8 cellular contexts compared by ENCODE assay signal in the genomic region with DNA sequence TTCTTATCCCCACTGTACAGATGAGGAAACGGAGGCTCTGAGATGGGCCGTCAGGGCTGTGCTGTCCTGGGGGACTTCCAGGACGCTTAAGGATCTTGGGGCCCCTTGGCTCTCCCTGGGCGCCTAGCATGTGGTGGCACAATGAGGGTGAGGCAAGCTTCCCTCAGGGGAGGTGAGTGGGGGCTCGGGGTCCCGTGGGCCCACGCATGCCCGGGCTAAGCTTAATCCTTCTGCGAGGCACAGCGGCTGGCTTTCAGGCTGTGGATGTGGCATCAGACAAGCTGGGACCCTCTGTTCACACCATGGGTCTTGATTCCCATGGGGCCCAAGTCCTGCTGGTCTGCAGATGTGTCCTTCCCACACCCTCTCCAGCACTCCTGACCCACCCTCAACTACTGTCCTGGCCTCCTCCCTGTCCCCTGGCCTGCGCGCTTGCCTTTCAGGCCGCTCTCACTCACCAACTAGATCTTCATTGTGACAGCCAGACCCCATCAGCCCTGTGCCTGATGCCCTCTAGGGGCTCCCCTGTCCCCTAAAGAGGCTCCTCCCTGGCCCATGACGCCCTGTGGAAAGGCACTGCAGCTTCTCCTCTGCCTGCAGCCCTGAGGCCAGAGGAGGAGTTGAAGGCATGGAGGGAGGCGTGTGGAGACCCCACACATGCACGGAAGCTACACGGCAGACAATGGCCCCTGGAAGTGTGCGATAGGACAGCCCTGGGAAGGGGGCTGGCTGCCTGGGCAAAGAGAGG. TPM values are rescaled to one million over a fixed set of nuclear protein-coding genes. Genes with fewer than 3 reads are reported as not detected.
DNase-seq lines count a peak whose midpoint lies in the region; ATAC-seq and TF ChIP-seq lines count a peak whose summit lies in the region.

No MANE protein-coding gene starts in this region.

- intact Hi-C loops in right cardiac atrium (cut with DNase I) (no loop called here), left lung (cut with DNase I) (no loop called here)

- H3K4me3 Mint-ChIP-seq in WTC11 = no peak overlapping the region

- peak overlapping the region; percentile 88 for H3K27ac Mint-ChIP-seq in WTC11

- H3K27me3 ChIP-seq in right atrium auricular region (no peaks in the 10 kb centered on the region), right cardiac atrium (ENCODE audit: control insufficient read depth, insufficient read depth) (no peaks in the 10 kb centered on the region), left lung (no peaks in the 10 kb centered on the region), tibial nerve (no peaks in the 10 kb centered on the region)

- TF ChIP-seq CTCF in right atrium auricular region (IDR thresholded peaks at IDR 0.05) (no peak), WTC11 (IDR thresholded peaks at IDR 0.05) (no peak), left lung (IDR thresholded peaks at IDR 0.05) (no peak), tibial nerve (IDR thresholded peaks at IDR 0.05) (no peak)

- 91% methylated on average over 18 of the region's 18 CpGs for WGBS in right cardiac atrium
- 92% methylated on average over 18 of the region's 18 CpGs for WGBS in tibial nerve, 2 donors

- no peak for ATAC-seq in right cardiac atrium
- peak; percentile 82 for ATAC-seq in WTC11
- ATAC-seq in GM19324 (IDR thresholded peaks at IDR 0.05; ENCODE audit: low FRiP score, unreplicated experiment) = no peak
- no peak for ATAC-seq in left lung

- H3K4me3 ChIP-seq in right atrium auricular region (no peak overlapping the region), right cardiac atrium (ENCODE audit: low read length) (no peak overlapping the region), left lung (no peak overlapping the region), tibial nerve (no peak overlapping the region)

- H3K9me3 ChIP-seq in right atrium auricular region (no peaks in the 10 kb centered on the region), right cardiac atrium (ENCODE audit: control insufficient read depth, low read length) (no peaks in the 10 kb centered on the region), left lung (no peaks in the 10 kb centered on the region), tibial nerve (no peaks in the 10 kb centered on the region)

- no peak for TF ChIP-seq EP300 in tibial nerve (IDR thresholded peaks at IDR 0.05)

- H3K4me1 ChIP-seq in right atrium auricular region (peaks cover 0 to 72% of the 10 kb centered on the region in 2 donors), right cardiac atrium (ENCODE audit: control insufficient read depth, insufficient read depth, low read length) (peaks cover 31% of the 10 kb centered on the region), left lung (peaks cover 27 to 53% of the 10 kb centered on the region in 2 donors), tibial nerve (peaks cover 0 to 73% (median 39%) of the 10 kb centered on the region in 4 donors)

- POLR2A ChIA-PET in WTC11 (lab: Charles Lee) = interaction anchor here (1.4 kb wide), 1 partner anchor 14 kb away, joined by 4 read pairs; no protein-coding TSS in a partner anchor

- H3K9me3 Mint-ChIP-seq in WTC11 = no peaks in the 10 kb centered on the region

- H3K4me1 Mint-ChIP-seq in WTC11 = peaks cover 11% of the 10 kb centered on the region

- H3K27ac ChIP-seq in right atrium auricular region (peak overlapping the region; percentile 78 to 82), right cardiac atrium (ENCODE audit: low read length) (no peak overlapping the region), left lung (no peak overlapping the region), tibial nerve (peak overlapping the region in 2 of 4 donors; percentile 91 to 93)

- CTCF ChIA-PET in WTC11 (lab: Charles Lee) = interaction anchor here (0.6 to 7.0 kb wide), 14 partner anchors 9 to 175 kb away, joined by 3 to 58 read pairs (median 6); a partner anchor contains a TSS

- peaks cover 18% of the 10 kb centered on the region for H3K36me3 ChIP-seq in right atrium auricular region
- H3K36me3 ChIP-seq in left lung = peaks cover 0 to 21% of the 10 kb centered on the region in 2 donors
- peaks cover 2 to 18% (median 3%) of the 10 kb centered on the region in 3 donors for H3K36me3 ChIP-seq in tibial nerve

- no peak for TF ChIP-seq POLR2A in tibial nerve (IDR thresholded peaks at IDR 0.05)

- no peak for DNase-seq in right atrium auricular region (ENCODE audit: low spot score)
- no peak for DNase-seq in right cardiac atrium
- DNase-seq in WTC11 (ENCODE audit: low spot score) = peak; percentile 59
- DNase-seq in iPS-NIHi7 (ENCODE audit: extremely low spot score) = peak; percentile 48
- DNase-seq in left lung = no peak
- DNase-seq in islet precursor cell = no peak
- DNase-seq in tibial nerve (ENCODE audit: low spot score in 2 of 2) = no peak

- H3K27me3 Mint-ChIP-seq in WTC11 (ENCODE audit: low read depth) = no peaks in the 10 kb centered on the region

- peaks cover 4% of the 10 kb centered on the region for H3K36me3 Mint-ChIP-seq in WTC11

TF ChIP-seq in WTC11, 78 proteins besides CTCF, POLR2A, EP300 and RAD21 (continues in another document):
- TF ChIP-seq, protein P1, sequence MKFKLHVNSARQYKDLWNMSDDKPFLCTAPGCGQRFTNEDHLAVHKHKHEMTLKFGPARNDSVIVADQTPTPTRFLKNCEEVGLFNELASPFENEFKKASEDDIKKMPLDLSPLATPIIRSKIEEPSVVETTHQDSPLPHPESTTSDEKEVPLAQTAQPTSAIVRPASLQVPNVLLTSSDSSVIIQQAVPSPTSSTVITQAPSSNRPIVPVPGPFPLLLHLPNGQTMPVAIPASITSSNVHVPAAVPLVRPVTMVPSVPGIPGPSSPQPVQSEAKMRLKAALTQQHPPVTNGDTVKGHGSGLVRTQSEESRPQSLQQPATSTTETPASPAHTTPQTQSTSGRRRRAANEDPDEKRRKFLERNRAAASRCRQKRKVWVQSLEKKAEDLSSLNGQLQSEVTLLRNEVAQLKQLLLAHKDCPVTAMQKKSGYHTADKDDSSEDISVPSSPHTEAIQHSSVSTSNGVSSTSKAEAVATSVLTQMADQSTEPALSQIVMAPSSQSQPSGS (CRISPR knock-in tag; IDR thresholded peaks at IDR 0.05; ENCODE audit: borderline replicate concordance, low read depth) = no peak
- TF ChIP-seq, protein P2, sequence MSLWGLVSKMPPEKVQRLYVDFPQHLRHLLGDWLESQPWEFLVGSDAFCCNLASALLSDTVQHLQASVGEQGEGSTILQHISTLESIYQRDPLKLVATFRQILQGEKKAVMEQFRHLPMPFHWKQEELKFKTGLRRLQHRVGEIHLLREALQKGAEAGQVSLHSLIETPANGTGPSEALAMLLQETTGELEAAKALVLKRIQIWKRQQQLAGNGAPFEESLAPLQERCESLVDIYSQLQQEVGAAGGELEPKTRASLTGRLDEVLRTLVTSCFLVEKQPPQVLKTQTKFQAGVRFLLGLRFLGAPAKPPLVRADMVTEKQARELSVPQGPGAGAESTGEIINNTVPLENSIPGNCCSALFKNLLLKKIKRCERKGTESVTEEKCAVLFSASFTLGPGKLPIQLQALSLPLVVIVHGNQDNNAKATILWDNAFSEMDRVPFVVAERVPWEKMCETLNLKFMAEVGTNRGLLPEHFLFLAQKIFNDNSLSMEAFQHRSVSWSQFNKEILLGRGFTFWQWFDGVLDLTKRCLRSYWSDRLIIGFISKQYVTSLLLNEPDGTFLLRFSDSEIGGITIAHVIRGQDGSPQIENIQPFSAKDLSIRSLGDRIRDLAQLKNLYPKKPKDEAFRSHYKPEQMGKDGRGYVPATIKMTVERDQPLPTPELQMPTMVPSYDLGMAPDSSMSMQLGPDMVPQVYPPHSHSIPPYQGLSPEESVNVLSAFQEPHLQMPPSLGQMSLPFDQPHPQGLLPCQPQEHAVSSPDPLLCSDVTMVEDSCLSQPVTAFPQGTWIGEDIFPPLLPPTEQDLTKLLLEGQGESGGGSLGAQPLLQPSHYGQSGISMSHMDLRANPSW (CRISPR knock-in tag; conservative IDR thresholded peaks at IDR 0.05; ENCODE audit: low read depth) = no peak
- TF ChIP-seq, protein P3, sequence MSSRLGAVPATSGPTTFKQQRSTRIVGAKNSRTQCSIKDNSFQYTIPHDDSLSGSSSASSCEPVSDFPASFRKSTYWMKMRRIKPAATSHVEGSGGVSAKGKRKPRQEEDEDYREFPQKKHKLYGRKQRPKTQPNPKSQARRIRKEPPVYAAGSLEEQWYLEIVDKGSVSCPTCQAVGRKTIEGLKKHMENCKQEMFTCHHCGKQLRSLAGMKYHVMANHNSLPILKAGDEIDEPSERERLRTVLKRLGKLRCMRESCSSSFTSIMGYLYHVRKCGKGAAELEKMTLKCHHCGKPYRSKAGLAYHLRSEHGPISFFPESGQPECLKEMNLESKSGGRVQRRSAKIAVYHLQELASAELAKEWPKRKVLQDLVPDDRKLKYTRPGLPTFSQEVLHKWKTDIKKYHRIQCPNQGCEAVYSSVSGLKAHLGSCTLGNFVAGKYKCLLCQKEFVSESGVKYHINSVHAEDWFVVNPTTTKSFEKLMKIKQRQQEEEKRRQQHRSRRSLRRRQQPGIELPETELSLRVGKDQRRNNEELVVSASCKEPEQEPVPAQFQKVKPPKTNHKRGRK (CRISPR knock-in tag; IDR thresholded peaks at IDR 0.05; ENCODE audit: borderline replicate concordance) = no peak
- TF ChIP-seq, protein P4, sequence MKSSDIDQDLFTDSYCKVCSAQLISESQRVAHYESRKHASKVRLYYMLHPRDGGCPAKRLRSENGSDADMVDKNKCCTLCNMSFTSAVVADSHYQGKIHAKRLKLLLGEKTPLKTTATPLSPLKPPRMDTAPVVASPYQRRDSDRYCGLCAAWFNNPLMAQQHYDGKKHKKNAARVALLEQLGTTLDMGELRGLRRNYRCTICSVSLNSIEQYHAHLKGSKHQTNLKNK (CRISPR knock-in tag; IDR thresholded peaks at IDR 0.05) = no peak
- TF ChIP-seq, protein P5, sequence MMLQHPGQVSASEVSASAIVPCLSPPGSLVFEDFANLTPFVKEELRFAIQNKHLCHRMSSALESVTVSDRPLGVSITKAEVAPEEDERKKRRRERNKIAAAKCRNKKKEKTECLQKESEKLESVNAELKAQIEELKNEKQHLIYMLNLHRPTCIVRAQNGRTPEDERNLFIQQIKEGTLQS (CRISPR knock-in tag; conservative IDR thresholded peaks at IDR 0.05) = no peak

RNA-seq across cellular contexts. Expression of a gene that starts 11.3 kb away (rescaled TPM):
- total RNA-seq in right atrium auricular region (10 to 100 TPM; 17.7 to 33.7 TPM), right cardiac atrium (10 to 100 TPM; 27.2 to 39.9 (median 36.2) TPM), WTC11 (2021) (15.9 to 18.8 TPM (median 16.2 TPM) in 3 replicates), left lung (10 to 100 TPM; 35.9 to 38.3 TPM), tibial nerve (10 to 100 TPM in 3 of 4 donors, 1 to 10 TPM in 1; 8.1 to 15.0 (median 11.5) TPM)
- polyA plus RNA-seq in right cardiac atrium = 18.1 TPM

RNA-seq across cellular contexts. Expression of a gene that starts 49.3 kb away (rescaled TPM):
- total RNA-seq in right atrium auricular region = 1,000 to 10,000 TPM in 1 of 2 donors, 100 to 1,000 TPM in 1; 658 to 1,017 TPM
- 100 to 1,000 TPM; 548 to 675 (median 643) TPM for total RNA-seq in right cardiac atrium
- polyA plus RNA-seq in right cardiac atrium = 1,285 TPM
- 1,343 to 1,592 TPM (median 1,542 TPM) in 3 replicates for total RNA-seq in WTC11 (2021)
- total RNA-seq in left lung = 100 to 1,000 TPM; 854 to 981 TPM
- 1,000 to 10,000 TPM in 3 of 4 donors, 100 to 1,000 TPM in 1; 809 to 1,472 (median 1,336) TPM for total RNA-seq in tibial nerve

Comparison
In these comparisons a context has a peak if more than half of its experiments do, and no peak if none do; other contexts are left out.
1. H3K27ac ChIP-seq: peak in right atrium auricular region (2 of 2); none in right cardiac atrium (single experiment) and left lung (0 of 2).
2. DNase-seq: peak in WTC11 (single experiment) and iPS-NIHi7 (single experiment); none in right atrium auricular region (single experiment), right cardiac atrium (0 of 3), left lung (0 of 2), islet precursor cell (single experiment) and tibial nerve (0 of 2).